In genomic region chr4:134807231-134807745, GRCh38 we compare ENCODE assay signal across 17 cellular contexts.
DNase-seq lines count a peak whose midpoint lies in the region; ATAC-seq and TF ChIP-seq lines count a peak whose summit lies in the region.
"Had no signal": no experiment of that assay in that cellular context is flagged by ENCODE, and none has a peak within 500 bp of the region (broad histone marks: within the 10 kb centered on the region; RNA-seq: fewer than 3 reads in every experiment).

No MANE protein-coding gene starts in this region.

- no peaks in the 10 kb centered on the region for H4K20me1 ChIP-seq in SU-DHL-6 (ENCODE audit: low read depth, low read length)

- H3K4me3 ChIP-seq in SU-DHL-6 (ENCODE audit: insufficient read depth, low read length, poor library complexity, severe bottlenecking) (no peak overlapping the region), upper lobe of right lung (no peak overlapping the region)
- H3K4me3 ChIP-seq: A549 had no signal

- intact Hi-C loops in upper lobe of right lung (cut with DNase I) = no loop called here

- no peaks in the 10 kb centered on the region for H3K4me1 ChIP-seq in upper lobe of right lung
- H3K4me1 ChIP-seq: A549 had no signal

- DNase-seq in glomerular visceral epithelial cell (ENCODE audit: extremely low spot score) (peak; percentile 1), renal cortical epithelial cell (ENCODE audit: low read depth) (peak; percentile 70), T-helper 9 cell (no peak), NCI-H524 treated with DMSO at 0.1 percent for 48 hours (lab: John Stamatoyannopoulos, UW) (no peak), dermis blood vessel endothelial cell (no peak), upper lobe of right lung (no peak)
- DNase-seq: AML-193; CD4-positive, alpha-beta T cell; DMS79 treated with DMSO at 0.1 percent for 48 hours; HFFc6; KBM-7; NCI-H1092 treated with DMSO at 0.1 percent for 48 hours; NCI-H1694; SHP77 treated with DMSO at 0.1 percent for 48 hours had no signal

- H3K79me2 ChIP-seq in SU-DHL-6 (ENCODE audit: insufficient read depth, low read length) = no peaks in the 10 kb centered on the region

- peak; percentile 44 for ATAC-seq in GM18868 (IDR thresholded peaks at IDR 0.05; ENCODE audit: unreplicated experiment)
- no peak for ATAC-seq in upper lobe of right lung
- ATAC-seq: A549 had no signal

- H3F3A ChIP-seq in SU-DHL-6 (ENCODE audit: insufficient read depth) = no peaks in the 10 kb centered on the region

- H3K36me3 ChIP-seq in SU-DHL-6 (ENCODE audit: low read length) (no peaks in the 10 kb centered on the region), upper lobe of right lung (no peaks in the 10 kb centered on the region)

- no peak for TF ChIP-seq CTCF in SU-DHL-6 (IDR thresholded peaks at IDR 0.05; ENCODE audit: insufficient read depth, low read length, poor library complexity, severe bottlenecking)
- no peak for TF ChIP-seq CTCF in upper lobe of right lung (IDR thresholded peaks at IDR 0.05)

- H3K9me3 ChIP-seq in SU-DHL-6 (ENCODE audit: insufficient read depth, low read length) = no peaks in the 10 kb centered on the region
- H3K9me3 ChIP-seq in upper lobe of right lung = no peaks in the 10 kb centered on the region
- H3K9me3 ChIP-seq: A549 had no signal

- no peaks in the 10 kb centered on the region for H3K9me2 ChIP-seq in SU-DHL-6 (replicated peaks; ENCODE audit: insufficient read depth, low read length)

- no peaks in the 10 kb centered on the region for H3K27me3 ChIP-seq in SU-DHL-6 (ENCODE audit: low read length)
- H3K27me3 ChIP-seq in upper lobe of right lung = no peaks in the 10 kb centered on the region

- H2AFZ ChIP-seq in SU-DHL-6 (ENCODE audit: low read depth, low read length, severe bottlenecking) = peak overlapping the region; percentile 59

- peak overlapping the region; percentile 22 for H3K4me2 ChIP-seq in SU-DHL-6 (ENCODE audit: low read depth, low read length, poor library complexity, severe bottlenecking)
- H3K4me2 ChIP-seq: A549 had no signal

- H3K27ac ChIP-seq in SU-DHL-6 (ENCODE audit: low read depth, low read length) (no peak overlapping the region), upper lobe of right lung (no peak overlapping the region)
- H3K27ac ChIP-seq: A549 had no signal

- H3K9ac ChIP-seq in SU-DHL-6 (ENCODE audit: low read length) = no peak overlapping the region

Comparison
In these comparisons a context has a peak if more than half of its experiments do, and no peak if none do; other contexts are left out.
1. DNase-seq: peak in glomerular visceral epithelial cell (single experiment) and renal cortical epithelial cell (single experiment); none in T-helper 9 cell (single experiment), NCI-H524 treated with DMSO at 0.1 percent for 48 hours (single experiment), dermis blood vessel endothelial cell (single experiment) and upper lobe of right lung (single experiment).